ENCODE assay signal across 10 cellular contexts in genomic region chr11:8719260-8720190, GRCh38. TPM values are rescaled to one million over a fixed set of nuclear protein-coding genes. Genes with fewer than 3 reads are reported as not detected.
DNase-seq lines count a peak whose midpoint lies in the region; ATAC-seq, FAIRE-seq and TF ChIP-seq lines count a peak whose summit lies in the region.
"Had no signal": no experiment of that assay in that cellular context is flagged by ENCODE, and none has a peak within 500 bp of the region (broad histone marks: within the 10 kb centered on the region; RNA-seq: fewer than 3 reads in every experiment).

No MANE protein-coding gene starts in this region.

- H3K9me3 ChIP-seq in esophagus muscularis mucosa = no peaks in the 10 kb centered on the region

- H3K4me3 Mint-ChIP-seq in nephron progenitor cell = no peak overlapping the region
- H3K4me3 Mint-ChIP-seq: H9 had no signal

- H3K27me3 Mint-ChIP-seq in nephron progenitor cell (ENCODE audit: low read depth, poor library complexity) = no peaks in the 10 kb centered on the region

- H3K9me3 Mint-ChIP-seq in nephron progenitor cell = no peaks in the 10 kb centered on the region
- H3K9me3 Mint-ChIP-seq: H9 had no signal

- TF ChIP-seq CTCF in esophagus muscularis mucosa (IDR thresholded peaks at IDR 0.05) (no peak), nephron progenitor cell (IDR thresholded peaks at IDR 0.05) (no peak)

- ATAC-seq in GM18517 (IDR thresholded peaks at IDR 0.05; ENCODE audit: unreplicated experiment) (no peak), GM18505 (IDR thresholded peaks at IDR 0.05; ENCODE audit: unreplicated experiment) (no peak)

- peaks cover 3% of the 10 kb centered on the region for H3K79me2 ChIP-seq in ACC112 (ENCODE audit: control insufficient read depth, insufficient read depth, low read length, unreplicated experiment)

- H3K4me1 Mint-ChIP-seq in nephron progenitor cell = peaks cover 82% of the 10 kb centered on the region

- H3K4me1 ChIP-seq in ACC112 (ENCODE audit: control insufficient read depth, insufficient read depth, low read length, unreplicated experiment) = peaks cover 60% of the 10 kb centered on the region
- H3K4me1 ChIP-seq in esophagus muscularis mucosa = peaks cover 85 to 100% (median 100%) of the 10 kb centered on the region in 4 donors

- peak overlapping the region; percentile 72 for H3K4me3 ChIP-seq in ACC112 (ENCODE audit: low read depth, low read length)
- no peak overlapping the region for H3K4me3 ChIP-seq in esophagus muscularis mucosa

- peak overlapping the region; percentile 97 for H3K27ac ChIP-seq in ACC112 (ENCODE audit: low read depth, low read length)
- peak overlapping the region; percentile 90 to 97 (median 93) for H3K27ac ChIP-seq in esophagus muscularis mucosa (replicated peaks in 1 of 4)

- intact Hi-C loops in esophagus muscularis mucosa (cut with DNase I) = no loop called here

- H3K27me3 ChIP-seq in ACC112 (ENCODE audit: insufficient read depth, low read length) (no peaks in the 10 kb centered on the region), esophagus muscularis mucosa (no peaks in the 10 kb centered on the region)

- peaks cover 7% of the 10 kb centered on the region; the same call in 1 of the 2 replicates for H3K36me3 ChIP-seq in ACC112 (ENCODE audit: insufficient read depth, low read length)
- H3K36me3 ChIP-seq in esophagus muscularis mucosa = peaks cover 0 to 29% (median 15%) of the 10 kb centered on the region in 4 donors

- WGBS in esophagus muscularis mucosa = 23% methylated on average over 7 of the region's 7 CpGs

- peak; percentile 93 for FAIRE-seq in RCC 7860 (lab: Jason Lieb, UNC)
- FAIRE-seq: colon had no signal

- peak overlapping the region; percentile 92 for H3K27ac Mint-ChIP-seq in nephron progenitor cell

- no peak overlapping the region for H2AFZ ChIP-seq in ACC112 (ENCODE audit: low read length, unreplicated experiment)

- TF ChIP-seq POLR2A in esophagus muscularis mucosa (IDR thresholded peaks at IDR 0.05; ENCODE audit: low read depth) (no peak), GM18505 (IDR thresholded peaks at IDR 0.05; ENCODE audit: borderline replicate concordance, extremely low read depth, insufficient read depth, insufficient read length) (no peak)

- DNase-seq in RCC 7860 (ENCODE audit: low spot score) (peak; percentile 90), esophagus muscularis mucosa (ENCODE audit: extremely low spot score) (peak; percentile 94), nephron progenitor cell (no peak), KG1 (lab: John Stamatoyannopoulos, UW) (no peak), DMS79 (lab: John Stamatoyannopoulos, UW) (no peak)
- DNase-seq: H9 had no signal

- no peak for TF ChIP-seq EP300 in esophagus muscularis mucosa (IDR thresholded peaks at IDR 0.05)

- H3K36me3 Mint-ChIP-seq in nephron progenitor cell (ENCODE audit: low read depth) = peaks cover 33% of the 10 kb centered on the region

RNA-seq across cellular contexts. Expression of gene RPL27A, which starts 36.9 kb away (rescaled TPM):
- total RNA-seq in esophagus muscularis mucosa = 1,000 to 10,000 TPM in 1 of 4 donors, 100 to 1,000 TPM in 3; 665 to 1,629 (median 791) TPM

RNA-seq across cellular contexts. Expression of gene TRIM66, which starts 37.1 kb away (rescaled TPM):
- 1 to 10 TPM; 2.2 to 5.4 (median 3.1) TPM for total RNA-seq in esophagus muscularis mucosa

Comparison
In these comparisons a context has a peak if more than half of its experiments do, and no peak if none do; other contexts are left out.
1. DNase-seq: peak in RCC 7860 (single experiment) and esophagus muscularis mucosa (single experiment); none in nephron progenitor cell (single experiment), KG1 (single experiment) and DMS79 (single experiment).